Comparison of ENCODE assay signal across 8 cellular contexts in genomic region chr2:84881581-84882414, GRCh38. TPM values are rescaled to one million over a fixed set of nuclear protein-coding genes. Genes with fewer than 3 reads are reported as not detected.
DNase-seq lines count a peak whose midpoint lies in the region; ATAC-seq and TF ChIP-seq lines count a peak whose summit lies in the region.

No MANE protein-coding gene starts in this region.

- H3K27me3 ChIP-seq in HUES6 (ENCODE audit: control insufficient read depth, insufficient read depth, low read length) (peaks cover 75% of the 10 kb centered on the region), neural cell (ENCODE audit: insufficient read depth, low read depth, low read length) (peaks cover 67% of the 10 kb centered on the region)

- DNase-seq in DMS153 (lab: John Stamatoyannopoulos, UW) (peak; percentile 21), RPMI7951 (ENCODE audit: low read depth) (peak; percentile 82), fibroblast of villous mesenchyme (ENCODE audit: low read depth) (peak; percentile 78)
- peak; percentile 82 for DNase-seq in activated T-helper 2 cell treated with anti-CD3 and anti-CD28 coated beads, Interferon-gamma antibody, Interleukin-2, Interleukin-4, amounts not matched to agents 10 μg/mL and 5 μg/mL and 100 μg/mL, durations not matched to agents 14 hours and 24 hours and 36 hours (ENCODE audit: low spot score)
- DNase-seq in stimulated activated naive CD8-positive, alpha-beta T cell treated with anti-CD3 and anti-CD28 coated beads, Interleukin-15, amount 100 ng/mL, for 72 hours: peak; percentile 84 to 92

- no peaks in the 10 kb centered on the region for H3K9me3 Mint-ChIP-seq in activated T-helper 2 cell treated with anti-CD3 and anti-CD28 coated beads, Interferon-gamma antibody, Interleukin-2, Interleukin-4, amounts not matched to agents 10 μg/mL and 5 μg/mL and 100 μg/mL, durations not matched to agents 14 hours and 24 hours and 36 hours
- H3K9me3 Mint-ChIP-seq in stimulated activated naive CD8-positive, alpha-beta T cell treated with anti-CD3 and anti-CD28 coated beads, Interleukin-15, amount 100 ng/mL, for 72 hours: no peaks in the 10 kb centered on the region

- peak; percentile 70 for TF ChIP-seq RAD21 in neural cell (conservative IDR thresholded peaks at IDR 0.05)

- H3K27ac ChIP-seq in HUES6 (ENCODE audit: low read depth, low read length) (no peak overlapping the region), neural cell (ENCODE audit: low read length) (no peak overlapping the region)

- no peaks in the 10 kb centered on the region for H3K79me2 ChIP-seq in neural cell (replicated peaks; ENCODE audit: insufficient read depth, low read length)

- H3K9ac ChIP-seq in HUES6 (ENCODE audit: low read length) (peak overlapping the region; percentile 31), neural cell (ENCODE audit: low read length) (no peak overlapping the region)

- H2AFZ ChIP-seq in neural cell (ENCODE audit: low read depth, low read length): no peak overlapping the region

- peaks cover 23% of the 10 kb centered on the region for H3K36me3 Mint-ChIP-seq in activated T-helper 2 cell treated with anti-CD3 and anti-CD28 coated beads, Interferon-gamma antibody, Interleukin-2, Interleukin-4, amounts not matched to agents 10 μg/mL and 5 μg/mL and 100 μg/mL, durations not matched to agents 14 hours and 24 hours and 36 hours (ENCODE audit: low read depth)

- peak overlapping the region; percentile 91 for H3K4me3 Mint-ChIP-seq in activated T-helper 2 cell treated with anti-CD3 and anti-CD28 coated beads, Interferon-gamma antibody, Interleukin-2, Interleukin-4, amounts not matched to agents 10 μg/mL and 5 μg/mL and 100 μg/mL, durations not matched to agents 14 hours and 24 hours and 36 hours (ENCODE audit: low read depth)
- peak overlapping the region; percentile 88 to 96 for H3K4me3 Mint-ChIP-seq in stimulated activated naive CD8-positive, alpha-beta T cell treated with anti-CD3 and anti-CD28 coated beads, Interleukin-15, amount 100 ng/mL, for 72 hours

- H3K27me3 Mint-ChIP-seq in activated T-helper 2 cell treated with anti-CD3 and anti-CD28 coated beads, Interferon-gamma antibody, Interleukin-2, Interleukin-4, amounts not matched to agents 10 μg/mL and 5 μg/mL and 100 μg/mL, durations not matched to agents 14 hours and 24 hours and 36 hours (ENCODE audit: low read depth): no peaks in the 10 kb centered on the region
- no peaks in the 10 kb centered on the region for H3K27me3 Mint-ChIP-seq in stimulated activated naive CD8-positive, alpha-beta T cell treated with anti-CD3 and anti-CD28 coated beads, Interleukin-15, amount 100 ng/mL, for 72 hours

- no peak overlapping the region for H3K4me2 ChIP-seq in neural cell (ENCODE audit: low read length)

- peak; percentile 69 for ATAC-seq in GM21447 (IDR thresholded peaks at IDR 0.05; ENCODE audit: unreplicated experiment)
- peak; percentile 73 for ATAC-seq in stimulated activated naive CD8-positive, alpha-beta T cell treated with anti-CD3 and anti-CD28 coated beads, Interleukin-15, amount 100 ng/mL, for 72 hours

- peaks cover 48% of the 10 kb centered on the region for H3K4me1 Mint-ChIP-seq in activated T-helper 2 cell treated with anti-CD3 and anti-CD28 coated beads, Interferon-gamma antibody, Interleukin-2, Interleukin-4, amounts not matched to agents 10 μg/mL and 5 μg/mL and 100 μg/mL, durations not matched to agents 14 hours and 24 hours and 36 hours (ENCODE audit: low read depth)
- H3K4me1 Mint-ChIP-seq in stimulated activated naive CD8-positive, alpha-beta T cell treated with anti-CD3 and anti-CD28 coated beads, Interleukin-15, amount 100 ng/mL, for 72 hours: peaks cover 64% of the 10 kb centered on the region

- no peaks in the 10 kb centered on the region for H3K9me2 ChIP-seq in neural cell (ENCODE audit: insufficient read depth, low read length)

- TF ChIP-seq CTCF in fibroblast of villous mesenchyme (IDR thresholded peaks at IDR 0.05; ENCODE audit: insufficient read depth, low read depth, low read length) (peak; percentile 75), neural cell (IDR thresholded peaks at IDR 0.05; ENCODE audit: poor library complexity, severe bottlenecking) (peak; percentile 75)

- no peaks in the 10 kb centered on the region for H3F3A ChIP-seq in neural cell (ENCODE audit: insufficient read depth, low read length, poor library complexity, severe bottlenecking)

- H3K27ac Mint-ChIP-seq in activated T-helper 2 cell treated with anti-CD3 and anti-CD28 coated beads, Interferon-gamma antibody, Interleukin-2, Interleukin-4, amounts not matched to agents 10 μg/mL and 5 μg/mL and 100 μg/mL, durations not matched to agents 14 hours and 24 hours and 36 hours: peak overlapping the region; percentile 95
- H3K27ac Mint-ChIP-seq in stimulated activated naive CD8-positive, alpha-beta T cell treated with anti-CD3 and anti-CD28 coated beads, Interleukin-15, amount 100 ng/mL, for 72 hours: peak overlapping the region; percentile 57 to 93

- intact Hi-C loops in activated T-helper 2 cell treated with anti-CD3 and anti-CD28 coated beads, Interferon-gamma antibody, Interleukin-2, Interleukin-4, amounts not matched to agents 10 μg/mL and 5 μg/mL and 100 μg/mL, durations not matched to agents 14 hours and 24 hours and 36 hours (cut with micrococcal nuclease): loop anchor here (1.0 to 10.0 kb wide), 8 partner anchors 17 to 386 kb away; no protein-coding TSS in a partner anchor

- no peak for TF ChIP-seq EP300 in neural cell (conservative IDR thresholded peaks at IDR 0.05; ENCODE audit: poor library complexity, severe bottlenecking)

- peaks cover 8% of the 10 kb centered on the region for H3K4me1 ChIP-seq in HUES6 (ENCODE audit: control insufficient read depth, insufficient read depth, low read length)

- H3K36me3 ChIP-seq in HUES6 (ENCODE audit: control insufficient read depth, insufficient read depth, low read length) (no peaks in the 10 kb centered on the region), neural cell (ENCODE audit: insufficient read depth, low read length) (no peaks in the 10 kb centered on the region)

- peak overlapping the region; percentile 82 for H3K4me3 ChIP-seq in HUES6 (ENCODE audit: low read depth, low read length)
- H3K4me3 ChIP-seq in fibroblast of villous mesenchyme (ENCODE audit: low read depth, low read length): peak overlapping the region; percentile 59
- peak overlapping the region; percentile 66 for H3K4me3 ChIP-seq in neural cell (ENCODE audit: low read length)

- H4K20me1 ChIP-seq in neural cell (ENCODE audit: insufficient read depth): no peaks in the 10 kb centered on the region

- H3K9me3 ChIP-seq in HUES6 (ENCODE audit: control insufficient read depth, insufficient read depth, low read depth, low read length): no peaks in the 10 kb centered on the region
- H3K9me3 ChIP-seq in neural cell (ENCODE audit: low read length): no peaks in the 10 kb centered on the region

TF ChIP-seq in neural cell, 6 proteins besides CTCF, POLR2A, EP300 and RAD21:
- TF ChIP-seq REST (IDR thresholded peaks at IDR 0.05; ENCODE audit: borderline replicate concordance) (no peak), SMC3 (conservative IDR thresholded peaks at IDR 0.05; ENCODE audit: poor library complexity) (peak; percentile 80), MXI1 (conservative IDR thresholded peaks at IDR 0.05; ENCODE audit: poor library complexity, severe bottlenecking) (no peak), POLR2AphosphoS5 (IDR thresholded peaks at IDR 0.05) (no peak), EZH2 (IDR thresholded peaks at IDR 0.05; ENCODE audit: borderline replicate concordance, insufficient read depth, low read length, poor library complexity, severe bottlenecking) (no peak)

RNA-seq across cellular contexts. Expression of gene TRABD2A, which starts 0.9 kb away (rescaled TPM):
- 5.3 and 7.1 TPM in 2 replicates for total RNA-seq in RPMI7951 (2014; rRNA removed; shearing (Covaris generic))
- 67.9 and 71.2 TPM in 2 replicates for total RNA-seq in activated T-helper 2 cell treated with anti-CD3 and anti-CD28 coated beads, Interferon-gamma antibody, Interleukin-2, Interleukin-4, amounts not matched to agents 10 μg/mL and 5 μg/mL and 100 μg/mL, durations not matched to agents 14 hours and 24 hours and 36 hours
- 1.3 and 1.7 TPM in 2 replicates for total RNA-seq in fibroblast of villous mesenchyme
- 0.17 and 2.7 TPM in 2 replicates for polyA plus RNA-seq in neural cell
- 0.23 TPM in 1 of 2 replicates, not detected in the other for polyA minus RNA-seq in neural cell

RNA-seq across cellular contexts. Expression of gene TMSB10, which starts 23.7 kb away (rescaled TPM):
- total RNA-seq in RPMI7951 (2014; rRNA removed; shearing (Covaris generic)): 10,908 and 12,539 TPM in 2 replicates
- total RNA-seq in activated T-helper 2 cell treated with anti-CD3 and anti-CD28 coated beads, Interferon-gamma antibody, Interleukin-2, Interleukin-4, amounts not matched to agents 10 μg/mL and 5 μg/mL and 100 μg/mL, durations not matched to agents 14 hours and 24 hours and 36 hours: 2,676 and 2,847 TPM in 2 replicates
- 3,561 and 6,804 TPM in 2 replicates for total RNA-seq in fibroblast of villous mesenchyme
- 14,494 and 15,324 TPM in 2 replicates for polyA plus RNA-seq in neural cell
- 2,702 and 2,933 TPM in 2 replicates for polyA minus RNA-seq in neural cell

Comparison
In these comparisons a context has a peak if more than half of its experiments do, and no peak if none do; other contexts are left out.
1. DNase-seq: peak in every context shown above with its lines; median percentile 88 in stimulated activated naive CD8-positive, alpha-beta T cell treated with anti-CD3 and anti-CD28 coated beads, Interleukin-15, amount 100 ng/mL, for 72 hours; 82 in RPMI7951; 82 in activated T-helper 2 cell treated with anti-CD3 and anti-CD28 coated beads, Interferon-gamma antibody, Interleukin-2, Interleukin-4, amounts not matched to agents 10 μg/mL and 5 μg/mL and 100 μg/mL, durations not matched to agents 14 hours and 24 hours and 36 hours; 78 in fibroblast of villous mesenchyme; 21 in DMS153.